19 cellular contexts compared by ENCODE assay signal in genomic region chr1:1330366-1331067, GRCh38. TPM values are rescaled to one million over a fixed set of nuclear protein-coding genes. Genes with fewer than 3 reads are reported as not detected.
DNase-seq lines count a peak whose midpoint lies in the region; ATAC-seq, FAIRE-seq and TF ChIP-seq lines count a peak whose summit lies in the region.
"Had no signal": no experiment of that assay in that cellular context is flagged by ENCODE, and none has a peak within 500 bp of the region (broad histone marks: within the 10 kb centered on the region; RNA-seq: fewer than 3 reads in every experiment).

No MANE protein-coding gene starts in this region.

- TF ChIP-seq EP300 in HepG2 (IDR thresholded peaks at IDR 0.05; ENCODE audit: low read depth in 2 of 2, low read length in 2 of 2) (no peak), HepG2 (CRISPR knock-in tag; IDR thresholded peaks at IDR 0.05; ENCODE audit: borderline replicate concordance) (no peak), SK-N-SH (IDR thresholded peaks at IDR 0.05; ENCODE audit: borderline replicate concordance in 1 of 2, low read depth in 1 of 2, low read length in 1 of 2) (no peak)

- H3K79me2 ChIP-seq in HepG2 (ENCODE audit: insufficient read depth, low read length) (peaks cover 9% of the 10 kb centered on the region), SK-N-SH (ENCODE audit: insufficient read depth) (peaks cover 14% of the 10 kb centered on the region)

- H2AFZ ChIP-seq in HepG2 (ENCODE audit: low read length) (no peak overlapping the region), SK-N-SH (ENCODE audit: low read depth) (no peak overlapping the region), mesenchymal stem cell (ENCODE audit: low read depth, low read length) (no peak overlapping the region)

- no peak overlapping the region for H2BK15ac ChIP-seq in mesenchymal stem cell (ENCODE audit: low read depth, poor library complexity, severe bottlenecking)

- peak overlapping the region; percentile 18 for H4K91ac ChIP-seq in mesenchymal stem cell (ENCODE audit: low read length)

- peak overlapping the region in 1 of 2 experiments; percentile 28 for H3K18ac ChIP-seq in mesenchymal stem cell (ENCODE audit: low read depth in 1 of 2, low read length in 2 of 2)

- H2BK12ac ChIP-seq in mesenchymal stem cell (ENCODE audit: low read length in 2 of 2): no peak overlapping the region

- no peak overlapping the region for H3K23ac ChIP-seq in mesenchymal stem cell (ENCODE audit: low read length in 2 of 2)

- H3K27ac ChIP-seq in HepG2 (ENCODE audit: extremely low read length, insufficient read depth, low read length) (no peak overlapping the region), right lobe of liver (no peak overlapping the region), SK-N-SH (ENCODE audit: low read depth in 2 of 2, low read length in 1 of 2) (no peak overlapping the region), mesenchymal stem cell (ENCODE audit: low read length, poor library complexity, severe bottlenecking) (no peak overlapping the region), dorsolateral prefrontal cortex (peak overlapping the region in 1 of 59 donors; percentile 36)
- H3K27ac ChIP-seq: heart right ventricle, KMS-11, psoas muscle had no signal

- H3K9me3 ChIP-seq in HepG2 (ENCODE audit: low read length): no peaks in the 10 kb centered on the region
- no peaks in the 10 kb centered on the region for H3K9me3 ChIP-seq in right lobe of liver
- H3K9me3 ChIP-seq in SK-N-SH: no peaks in the 10 kb centered on the region
- no peaks in the 10 kb centered on the region for H3K9me3 ChIP-seq in mesenchymal stem cell (ENCODE audit: control insufficient read depth, low read length)
- H3K9me3 ChIP-seq: heart right ventricle, psoas muscle had no signal

- no peak overlapping the region for H3K4ac ChIP-seq in mesenchymal stem cell (ENCODE audit: low read depth in 1 of 2, low read length in 2 of 2)

- WGBS in HepG2 (ENCODE audit: low lambda C conversion rate): no CpG with 5 or more reads among the region's 15 CpGs
- WGBS in right lobe of liver (ENCODE audit: insufficient coverage, low coverage, low lambda C conversion rate, missing lambda C conversion rate): 29% methylated on average over 2 of the region's 15 CpGs
- 35% methylated on average over 3 of the region's 15 CpGs for WGBS in SK-N-SH (ENCODE audit: low lambda C conversion rate)
- WGBS in mesenchymal stem cell: 87% methylated on average over 15 of the region's 15 CpGs

- no peak for DNase-seq in HepG2 (ENCODE audit: low spot score)
- no peak for DNase-seq in right lobe of liver
- DNase-seq in SK-N-SH: peak; percentile 56
- DNase-seq in mesenchymal stem cell: no peak
- no peak for DNase-seq in central memory CD4-positive, alpha-beta T cell
- DNase-seq in omental fat pad (ENCODE audit: low spot score): no peak
- DNase-seq in dorsolateral prefrontal cortex: no peak
- no peak for DNase-seq in HuH-7.5 (ENCODE audit: low spot score)
- DNase-seq: heart right ventricle; mammary epithelial cell; naive thymus-derived CD8-positive, alpha-beta T cell; NCI-H1092 treated with DMSO at 0.1 percent for 48 hours; NK-92 treated with Interleukin-12 subunit alpha and Interleukin-12 subunit beta, amount 100 ng/mL, for 24 hours; psoas muscle; RPMI8226; stimulated activated naive CD4-positive, alpha-beta T cell; trophoblast cell had no signal

- H3K4me3 ChIP-seq in HepG2 (replicated peaks in 1 of 3; ENCODE audit: insufficient read depth in 1 of 3, low read depth in 2 of 3, low read length in 3 of 3) (peak overlapping the region; percentile 13 to 58 (median 47); a peak in 4 of 6 replicates), right lobe of liver (no peak overlapping the region), SK-N-SH (ENCODE audit: low read depth in 2 of 2, low read length in 1 of 2) (no peak overlapping the region), mesenchymal stem cell (ENCODE audit: insufficient read depth in 1 of 2, low read depth in 1 of 2, low read length in 2 of 2) (no peak overlapping the region), dorsolateral prefrontal cortex (no peak overlapping the region)
- H3K4me3 ChIP-seq: heart right ventricle, psoas muscle had no signal

- BruUV-seq in HepG2 (replicated peaks; lab: Mats Ljungman, UMichigan): no TSS peak

- no peak for TF ChIP-seq RAD21 in HepG2 (CRISPR knock-in tag; IDR thresholded peaks at IDR 0.05)
- TF ChIP-seq RAD21 in SK-N-SH (IDR thresholded peaks at IDR 0.05; ENCODE audit: low read length): no peak

- TF ChIP-seq POLR2A in HepG2 (IDR thresholded peaks at IDR 0.05; ENCODE audit: insufficient read depth in 1 of 2, low read depth in 2 of 2, low read length in 2 of 2) (no peak), right lobe of liver (IDR thresholded peaks at IDR 0.05) (no peak)

- H3K36me3 ChIP-seq in HepG2 (replicated peaks in 1 of 2; ENCODE audit: control insufficient read depth in 1 of 2, insufficient read depth in 2 of 2, low read length in 2 of 2) (peaks cover 0 to 3% of the 10 kb centered on the region in 2 experiments; a peak in 1 of 5 replicates), right lobe of liver (peaks cover 0 to 17% (median 4%) of the 10 kb centered on the region in 4 donors), SK-N-SH (replicated peaks in 1 of 2; ENCODE audit: control insufficient read depth in 1 of 2, insufficient read depth in 2 of 2, low read length in 1 of 2) (peaks cover 0 to 17% of the 10 kb centered on the region in 2 experiments), mesenchymal stem cell (ENCODE audit: control insufficient read depth in 1 of 2, insufficient read depth in 2 of 2, low read depth in 1 of 2, low read length in 2 of 2) (peaks cover 12 to 84% of the 10 kb centered on the region in 2 experiments)

- H3K9me2 ChIP-seq in SK-N-SH: no peaks in the 10 kb centered on the region

- in situ Hi-C loops in HepG2 (cut with HindIII; ENCODE audit: extremely low pct_ligation_motif_present, low pct_unique_long_range_greater_than_20kb): no loop called here

- CTCF ChIA-PET in HepG2 (lab: Yijun Ruan, JAX; ENCODE audit: low intra/inter-chr PET ratio, low total read pairs): no interaction called here
- CTCF ChIA-PET in SK-N-SH (lab: Yijun Ruan, JAX): interaction anchor here (0.7 to 1.9 kb wide), 5 partner anchors 13 to 1189 kb away, joined by 3 to 7 read pairs (median 3); no protein-coding TSS in a partner anchor

- H3F3A ChIP-seq in SK-N-SH (replicated peaks; ENCODE audit: insufficient read depth): peaks cover 5% of the 10 kb centered on the region

- POLR2A ChIA-PET in HepG2 (lab: Yijun Ruan, JAX): interaction anchor here (1.1 to 1.8 kb wide), 3 partner anchors 17 to 101 kb away, joined by 3 to 6 read pairs (median 5); no protein-coding TSS in a partner anchor
- POLR2A ChIA-PET in SK-N-SH (lab: Yijun Ruan, JAX): no interaction called here

- H3K4me2 ChIP-seq in HepG2 (ENCODE audit: low read depth, low read length) (peak overlapping the region; percentile 87), SK-N-SH (no peak overlapping the region), mesenchymal stem cell (ENCODE audit: low read length, poor library complexity, severe bottlenecking) (peak overlapping the region; percentile 6)
- H3K4me2 ChIP-seq: KMS-11 had no signal

- no peak overlapping the region for H2BK120ac ChIP-seq in mesenchymal stem cell (ENCODE audit: low read depth, low read length)

- 0 out of 5 replicates have a peak, but pooled peaks cover 0 to 4% of the 10 kb centered on the region in 2 experiments for H3K27me3 ChIP-seq in HepG2 (ENCODE audit: control insufficient read depth in 1 of 2, insufficient read depth in 2 of 2, low read length in 2 of 2)
- no peaks in the 10 kb centered on the region for H3K27me3 ChIP-seq in right lobe of liver
- H3K27me3 ChIP-seq in SK-N-SH (ENCODE audit: insufficient read depth): no peaks in the 10 kb centered on the region
- no peaks in the 10 kb centered on the region for H3K27me3 ChIP-seq in mesenchymal stem cell (ENCODE audit: control insufficient read depth in 1 of 2, insufficient read depth in 1 of 2, low read length in 2 of 2)
- H3K27me3 ChIP-seq in dorsolateral prefrontal cortex: no peaks in the 10 kb centered on the region
- H3K27me3 ChIP-seq: heart right ventricle had no signal

- peaks cover 13% of the 10 kb centered on the region for H3K79me1 ChIP-seq in mesenchymal stem cell (replicated peaks; ENCODE audit: low read length, poor library complexity, severe bottlenecking)

- peak; percentile 34 for ATAC-seq in HepG2
- ATAC-seq in right lobe of liver: no peak
- ATAC-seq in omental fat pad (ENCODE audit: low FRiP score): no peak
- ATAC-seq: naive thymus-derived CD8-positive, alpha-beta T cell had no signal

- peak overlapping the region; percentile 56 for H3K9ac ChIP-seq in HepG2 (ENCODE audit: insufficient read depth, low read depth, low read length)
- H3K9ac ChIP-seq in SK-N-SH: no peak overlapping the region
- H3K9ac ChIP-seq in mesenchymal stem cell (ENCODE audit: low read length): peak overlapping the region; percentile 65
- H3K9ac ChIP-seq: KMS-11 had no signal

- intact Hi-C loops in HepG2 (cut with micrococcal nuclease; ENCODE audit: unreplicated experiment) (no loop called here), right lobe of liver (cut with DNase I) (no loop called here), dorsolateral prefrontal cortex (cut with DNase I) (no loop called here)

- H4K20me1 ChIP-seq in HepG2 (ENCODE audit: insufficient read depth, low read length) (peaks cover 7% of the 10 kb centered on the region; the same call in 1 of the 2 replicates), SK-N-SH (ENCODE audit: insufficient read depth) (no peaks in the 10 kb centered on the region)

- H3K4me1 ChIP-seq in HepG2 (ENCODE audit: insufficient read depth, low read length): peaks cover 34% of the 10 kb centered on the region
- peaks cover 0 to 14% (median 3%) of the 10 kb centered on the region in 4 donors for H3K4me1 ChIP-seq in right lobe of liver
- peaks cover 0 to 23% of the 10 kb centered on the region in 2 experiments; a peak in 1 of 4 replicates for H3K4me1 ChIP-seq in SK-N-SH (ENCODE audit: control insufficient read depth in 1 of 2, insufficient read depth in 2 of 2, low read depth in 1 of 2, low read length in 1 of 2)
- peaks cover 44% of the 10 kb centered on the region for H3K4me1 ChIP-seq in mesenchymal stem cell (ENCODE audit: control insufficient read depth, insufficient read depth, low read depth, low read length)

- no peak for TF ChIP-seq CTCF in HepG2 (CRISPR knock-in tag; IDR thresholded peaks at IDR 0.05)
- no peak for TF ChIP-seq CTCF in right lobe of liver (IDR thresholded peaks at IDR 0.05)
- TF ChIP-seq CTCF in SK-N-SH (IDR thresholded peaks at IDR 0.05): no peak
- TF ChIP-seq CTCF in omental fat pad (IDR thresholded peaks at IDR 0.05): no peak
- TF ChIP-seq CTCF in dorsolateral prefrontal cortex (IDR thresholded peaks at IDR 0.05 in 54 of 56, conservative IDR thresholded peaks at IDR 0.05 in 2 of 56; ENCODE audit: low read depth in 1 of 56, partially characterized antibody in 56 of 56): no peak

- H2AK5ac ChIP-seq in mesenchymal stem cell (ENCODE audit: low read length, severe bottlenecking): no peak overlapping the region

- H4K8ac ChIP-seq in mesenchymal stem cell (ENCODE audit: low read length): peak overlapping the region; percentile 32

- H2BK5ac ChIP-seq in mesenchymal stem cell (ENCODE audit: low read depth, low read length, poor library complexity, severe bottlenecking): no peak overlapping the region

- no peak for FAIRE-seq in HepG2 (lab: Jason Lieb, UNC)

- no peak overlapping the region for H3K14ac ChIP-seq in mesenchymal stem cell (ENCODE audit: low read length in 2 of 2)

RNA-seq across cellular contexts. Expression of gene TAS1R3, which starts 0.6 kb away (rescaled TPM):
- total RNA-seq in HepG2 (2016; rRNA removed; fragmentation: Illumina TruSeq; extraction: Trizol) (0.15 TPM in 1 of 2 replicates, not detected in the other), right lobe of liver (1 to 10 TPM in 2 of 6 experiments, under 1 TPM in 4; 0.10 to 2.7 (median 0.33) TPM), omental fat pad (under 1 TPM; 0.12 to 0.32 (median 0.16) TPM), dorsolateral prefrontal cortex (1 to 10 TPM in 6 of 120 experiments, under 1 TPM in 108, not detected in 6; 0.11 to 1.7 (median 0.38) TPM)
- not detected in 2 replicates for total RNA-seq in HepG2 (2016; cell fraction: cytosol; rRNA removed; fragmentation: Illumina TruSeq; extraction: Trizol; ENCODE audit: low read depth)
- total RNA-seq in HepG2 (2016; cell fraction: insoluble cytoplasmic fraction; rRNA removed; fragmentation: Illumina TruSeq; extraction: Trizol): 0.13 TPM in 1 of 2 replicates, not detected in the other
- total RNA-seq in HepG2 (2016; cell fraction: membrane; rRNA removed; fragmentation: Illumina TruSeq; extraction: Trizol): not detected in 2 replicates
- 0.12 and 0.25 TPM in 2 replicates for total RNA-seq in HepG2 (2016; cell fraction: nucleus; rRNA removed; fragmentation: Illumina TruSeq; extraction: Trizol)
- polyA plus RNA-seq in HepG2 (2011; rRNA removed) (0.13 and 0.20 TPM in 2 replicates), SK-N-SH (2012; rRNA removed) (0.06 and 0.08 TPM in 2 replicates)
- 0.13 and 0.21 TPM in 2 replicates for polyA plus RNA-seq in HepG2 (2011; cell fraction: cytosol; rRNA removed)
- 1.5 and 2.4 TPM in 2 replicates for polyA plus RNA-seq in HepG2 (2011; cell fraction: nucleus; rRNA removed)
- polyA plus RNA-seq in HepG2 (2012): 0.17 TPM in 2 replicates
- polyA plus RNA-seq in HepG2 (2016; cell fraction: cytosol; fragmentation: Illumina TruSeq; extraction: Trizol; ENCODE audit: low read depth): not detected in 2 replicates
- not detected in 2 replicates for polyA plus RNA-seq in HepG2 (2016; cell fraction: insoluble cytoplasmic fraction; fragmentation: Illumina TruSeq; extraction: Trizol; ENCODE audit: low read depth)
- 0.07 TPM in 1 of 2 replicates, not detected in the other for polyA plus RNA-seq in HepG2 (2016; cell fraction: membrane; fragmentation: Illumina TruSeq; extraction: Trizol; ENCODE audit: low read depth)
- 0.25 and 0.30 TPM in 2 replicates for polyA plus RNA-seq in HepG2 (2016; cell fraction: nucleus; fragmentation: Illumina TruSeq; extraction: Trizol; ENCODE audit: insufficient read depth, low read depth)
- polyA minus RNA-seq in HepG2 (2011; rRNA and poly(A)+ RNA removed; ENCODE audit: low replicate concordance): 1.2 TPM in 2 replicates
- 0.20 and 0.26 TPM in 2 replicates for polyA minus RNA-seq in HepG2 (2011; cell fraction: cytosol; rRNA and poly(A)+ RNA removed)
- 0.64 and 0.75 TPM in 2 replicates for polyA minus RNA-seq in HepG2 (2011; cell fraction: nucleus; rRNA and poly(A)+ RNA removed)
- polyA plus RNA-seq in SK-N-SH (2012; cell fraction: cytosol; rRNA removed): 0.03 TPM in 1 of 2 replicates, not detected in the other
- polyA plus RNA-seq in SK-N-SH (2012; cell fraction: nucleus; rRNA removed): 0.55 and 0.62 TPM in 2 replicates
- polyA plus RNA-seq in mesenchymal stem cell (2013, experiment 1 of 2): 0.04 TPM
- polyA plus RNA-seq in mesenchymal stem cell (2013, experiment 2 of 2): 0.04 TPM
- polyA plus RNA-seq: CD14-positive monocyte had no signal

RNA-seq across cellular contexts. Expression of gene CPTP, which starts 5.9 kb away (rescaled TPM):
- total RNA-seq in HepG2 (2016; rRNA removed; fragmentation: Illumina TruSeq; extraction: Trizol): 7.2 and 9.3 TPM in 2 replicates
- total RNA-seq in HepG2 (2016; cell fraction: cytosol; rRNA removed; fragmentation: Illumina TruSeq; extraction: Trizol; ENCODE audit: low read depth): 6.9 and 8.7 TPM in 2 replicates
- 6.2 and 9.8 TPM in 2 replicates for total RNA-seq in HepG2 (2016; cell fraction: insoluble cytoplasmic fraction; rRNA removed; fragmentation: Illumina TruSeq; extraction: Trizol)
- 15.1 and 19.3 TPM in 2 replicates for total RNA-seq in HepG2 (2016; cell fraction: membrane; rRNA removed; fragmentation: Illumina TruSeq; extraction: Trizol)
- 7.2 and 8.0 TPM in 2 replicates for total RNA-seq in HepG2 (2016; cell fraction: nucleus; rRNA removed; fragmentation: Illumina TruSeq; extraction: Trizol)
- polyA plus RNA-seq in HepG2 (2011; rRNA removed): 5.5 and 8.0 TPM in 2 replicates
- 7.7 and 13.2 TPM in 2 replicates for polyA plus RNA-seq in HepG2 (2011; cell fraction: cytosol; rRNA removed)
- 11.5 and 12.6 TPM in 2 replicates for polyA plus RNA-seq in HepG2 (2011; cell fraction: nucleus; rRNA removed)
- 7.1 and 9.6 TPM in 2 replicates for polyA plus RNA-seq in HepG2 (2012)
- 12.5 and 15.0 TPM in 2 replicates for polyA plus RNA-seq in HepG2 (2016; cell fraction: cytosol; fragmentation: Illumina TruSeq; extraction: Trizol; ENCODE audit: low read depth)
- polyA plus RNA-seq in HepG2 (2016; cell fraction: insoluble cytoplasmic fraction; fragmentation: Illumina TruSeq; extraction: Trizol; ENCODE audit: low read depth): 13.9 and 15.2 TPM in 2 replicates
- 23.5 and 26.0 TPM in 2 replicates for polyA plus RNA-seq in HepG2 (2016; cell fraction: membrane; fragmentation: Illumina TruSeq; extraction: Trizol; ENCODE audit: low read depth)
- 16.7 and 16.9 TPM in 2 replicates for polyA plus RNA-seq in HepG2 (2016; cell fraction: nucleus; fragmentation: Illumina TruSeq; extraction: Trizol; ENCODE audit: insufficient read depth, low read depth)
- 9.3 and 18.2 TPM in 2 replicates for polyA minus RNA-seq in HepG2 (2011; rRNA and poly(A)+ RNA removed; ENCODE audit: low replicate concordance)
- polyA minus RNA-seq in HepG2 (2011; cell fraction: cytosol; rRNA and poly(A)+ RNA removed): 13.4 and 15.4 TPM in 2 replicates
- polyA minus RNA-seq in HepG2 (2011; cell fraction: nucleus; rRNA and poly(A)+ RNA removed): 9.8 and 11.6 TPM in 2 replicates
- total RNA-seq in right lobe of liver: 10 to 100 TPM; 26.9 to 57.7 (median 33.1) TPM
- polyA plus RNA-seq in SK-N-SH (2012; rRNA removed): 12.3 and 13.4 TPM in 2 replicates
- 5.8 and 11.0 TPM in 2 replicates for polyA plus RNA-seq in SK-N-SH (2012; cell fraction: cytosol; rRNA removed)
- 9.9 and 14.4 TPM in 2 replicates for polyA plus RNA-seq in SK-N-SH (2012; cell fraction: nucleus; rRNA removed)
- polyA plus RNA-seq in mesenchymal stem cell (2013, experiment 1 of 2): 17.8 TPM
- polyA plus RNA-seq in mesenchymal stem cell (2013, experiment 2 of 2): 17.7 TPM
- 10 to 100 TPM in 2 of 4 donors, 1 to 10 TPM in 2; 8.5 to 18.6 (median 11.5) TPM for total RNA-seq in omental fat pad
- total RNA-seq in dorsolateral prefrontal cortex: 10 to 100 TPM; 16.2 to 34.2 (median 22.5) TPM

RNA-seq across cellular contexts. Expression of gene INTS11, which starts 6.1 kb away (rescaled TPM):
- total RNA-seq in HepG2 (2016; rRNA removed; fragmentation: Illumina TruSeq; extraction: Trizol): 46.4 and 52.8 TPM in 2 replicates
- total RNA-seq in HepG2 (2016; cell fraction: cytosol; rRNA removed; fragmentation: Illumina TruSeq; extraction: Trizol; ENCODE audit: low read depth): 23.1 and 23.4 TPM in 2 replicates
- 37.6 and 53.6 TPM in 2 replicates for total RNA-seq in HepG2 (2016; cell fraction: insoluble cytoplasmic fraction; rRNA removed; fragmentation: Illumina TruSeq; extraction: Trizol)
- 22.1 and 22.9 TPM in 2 replicates for total RNA-seq in HepG2 (2016; cell fraction: membrane; rRNA removed; fragmentation: Illumina TruSeq; extraction: Trizol)
- 43.7 and 54.4 TPM in 2 replicates for total RNA-seq in HepG2 (2016; cell fraction: nucleus; rRNA removed; fragmentation: Illumina TruSeq; extraction: Trizol)
- 94.8 and 104 TPM in 2 replicates for polyA plus RNA-seq in HepG2 (2011; rRNA removed)
- 80.0 and 107 TPM in 2 replicates for polyA plus RNA-seq in HepG2 (2011; cell fraction: cytosol; rRNA removed)
- polyA plus RNA-seq in HepG2 (2011; cell fraction: nucleus; rRNA removed): 412 and 553 TPM in 2 replicates
- polyA plus RNA-seq in HepG2 (2012): 69.0 and 86.1 TPM in 2 replicates
- 11.0 and 11.1 TPM in 2 replicates for polyA plus RNA-seq in HepG2 (2016; cell fraction: cytosol; fragmentation: Illumina TruSeq; extraction: Trizol; ENCODE audit: low read depth)
- 38.3 and 53.4 TPM in 2 replicates for polyA plus RNA-seq in HepG2 (2016; cell fraction: insoluble cytoplasmic fraction; fragmentation: Illumina TruSeq; extraction: Trizol; ENCODE audit: low read depth)
- polyA plus RNA-seq in HepG2 (2016; cell fraction: membrane; fragmentation: Illumina TruSeq; extraction: Trizol; ENCODE audit: low read depth): 14.8 and 15.0 TPM in 2 replicates
- polyA plus RNA-seq in HepG2 (2016; cell fraction: nucleus; fragmentation: Illumina TruSeq; extraction: Trizol; ENCODE audit: insufficient read depth, low read depth): 173 and 181 TPM in 2 replicates
- 120 and 176 TPM in 2 replicates for polyA minus RNA-seq in HepG2 (2011; rRNA and poly(A)+ RNA removed; ENCODE audit: low replicate concordance)
- 37.5 and 38.1 TPM in 2 replicates for polyA minus RNA-seq in HepG2 (2011; cell fraction: cytosol; rRNA and poly(A)+ RNA removed)
- polyA minus RNA-seq in HepG2 (2011; cell fraction: nucleus; rRNA and poly(A)+ RNA removed): 64.4 and 69.0 TPM in 2 replicates
- total RNA-seq in right lobe of liver: 10 to 100 TPM; 35.1 to 52.4 (median 43.5) TPM
- polyA plus RNA-seq in SK-N-SH (2012; rRNA removed): 137 and 141 TPM in 2 replicates
- 42.5 and 60.8 TPM in 2 replicates for polyA plus RNA-seq in SK-N-SH (2012; cell fraction: cytosol; rRNA removed)
- 483 and 499 TPM in 2 replicates for polyA plus RNA-seq in SK-N-SH (2012; cell fraction: nucleus; rRNA removed)
- 57.1 TPM for polyA plus RNA-seq in mesenchymal stem cell (2013, experiment 1 of 2)
- polyA plus RNA-seq in mesenchymal stem cell (2013, experiment 2 of 2): 55.5 TPM
- total RNA-seq in omental fat pad: 100 to 1,000 TPM in 1 of 4 donors, 10 to 100 TPM in 3; 71.9 to 103 (median 86.2) TPM
- total RNA-seq in dorsolateral prefrontal cortex: 100 to 1,000 TPM in 109 of 120 experiments, 10 to 100 TPM in 11; 87.2 to 200 (median 130) TPM

RNA-seq across cellular contexts. Expression of gene DVL1, which starts 18.7 kb away (rescaled TPM):
- 42.8 and 60.4 TPM in 2 replicates for total RNA-seq in HepG2 (2016; rRNA removed; fragmentation: Illumina TruSeq; extraction: Trizol)
- total RNA-seq in HepG2 (2016; cell fraction: cytosol; rRNA removed; fragmentation: Illumina TruSeq; extraction: Trizol; ENCODE audit: low read depth): 36.3 and 41.3 TPM in 2 replicates
- total RNA-seq in HepG2 (2016; cell fraction: insoluble cytoplasmic fraction; rRNA removed; fragmentation: Illumina TruSeq; extraction: Trizol): 36.7 and 61.0 TPM in 2 replicates
- 84.2 and 90.2 TPM in 2 replicates for total RNA-seq in HepG2 (2016; cell fraction: membrane; rRNA removed; fragmentation: Illumina TruSeq; extraction: Trizol)
- 38.1 and 46.4 TPM in 2 replicates for total RNA-seq in HepG2 (2016; cell fraction: nucleus; rRNA removed; fragmentation: Illumina TruSeq; extraction: Trizol)
- 30.8 and 49.5 TPM in 2 replicates for polyA plus RNA-seq in HepG2 (2011; rRNA removed)
- 25.9 and 50.1 TPM in 2 replicates for polyA plus RNA-seq in HepG2 (2011; cell fraction: cytosol; rRNA removed)
- 153 and 204 TPM in 2 replicates for polyA plus RNA-seq in HepG2 (2011; cell fraction: nucleus; rRNA removed)
- 29.7 and 38.8 TPM in 2 replicates for polyA plus RNA-seq in HepG2 (2012)
- polyA plus RNA-seq in HepG2 (2016; cell fraction: cytosol; fragmentation: Illumina TruSeq; extraction: Trizol; ENCODE audit: low read depth): 26.3 and 31.1 TPM in 2 replicates
- polyA plus RNA-seq in HepG2 (2016; cell fraction: insoluble cytoplasmic fraction; fragmentation: Illumina TruSeq; extraction: Trizol; ENCODE audit: low read depth): 34.3 and 36.1 TPM in 2 replicates
- polyA plus RNA-seq in HepG2 (2016; cell fraction: membrane; fragmentation: Illumina TruSeq; extraction: Trizol; ENCODE audit: low read depth): 54.8 and 63.5 TPM in 2 replicates
- 84.5 and 84.8 TPM in 2 replicates for polyA plus RNA-seq in HepG2 (2016; cell fraction: nucleus; fragmentation: Illumina TruSeq; extraction: Trizol; ENCODE audit: insufficient read depth, low read depth)
- polyA minus RNA-seq in HepG2 (2011; rRNA and poly(A)+ RNA removed; ENCODE audit: low replicate concordance): 41.6 and 83.7 TPM in 2 replicates
- polyA minus RNA-seq in HepG2 (2011; cell fraction: cytosol; rRNA and poly(A)+ RNA removed): 26.2 and 33.4 TPM in 2 replicates
- 27.6 and 29.8 TPM in 2 replicates for polyA minus RNA-seq in HepG2 (2011; cell fraction: nucleus; rRNA and poly(A)+ RNA removed)
- 10 to 100 TPM; 32.7 to 54.6 (median 41.2) TPM for total RNA-seq in right lobe of liver
- 31.3 and 32.0 TPM in 2 replicates for polyA plus RNA-seq in SK-N-SH (2012; rRNA removed)
- 7.9 and 13.4 TPM in 2 replicates for polyA plus RNA-seq in SK-N-SH (2012; cell fraction: cytosol; rRNA removed)
- polyA plus RNA-seq in SK-N-SH (2012; cell fraction: nucleus; rRNA removed): 145 and 194 TPM in 2 replicates
- polyA plus RNA-seq in mesenchymal stem cell (2013, experiment 1 of 2): 26.3 TPM
- 26.6 TPM for polyA plus RNA-seq in mesenchymal stem cell (2013, experiment 2 of 2)
- total RNA-seq in omental fat pad: 10 to 100 TPM; 56.6 to 65.0 (median 61.8) TPM
- 100 to 1,000 TPM in 103 of 120 experiments, 10 to 100 TPM in 17; 86.3 to 201 (median 114) TPM for total RNA-seq in dorsolateral prefrontal cortex

RNA-seq across cellular contexts. Expression of gene PUSL1, which starts 22.1 kb away (rescaled TPM):
- 21.7 and 22.2 TPM in 2 replicates for total RNA-seq in HepG2 (2016; rRNA removed; fragmentation: Illumina TruSeq; extraction: Trizol)
- total RNA-seq in HepG2 (2016; cell fraction: cytosol; rRNA removed; fragmentation: Illumina TruSeq; extraction: Trizol; ENCODE audit: low read depth): 24.8 and 28.1 TPM in 2 replicates
- 20.1 and 22.6 TPM in 2 replicates for total RNA-seq in HepG2 (2016; cell fraction: insoluble cytoplasmic fraction; rRNA removed; fragmentation: Illumina TruSeq; extraction: Trizol)
- total RNA-seq in HepG2 (2016; cell fraction: membrane; rRNA removed; fragmentation: Illumina TruSeq; extraction: Trizol): 31.7 and 36.4 TPM in 2 replicates
- 11.4 and 12.3 TPM in 2 replicates for total RNA-seq in HepG2 (2016; cell fraction: nucleus; rRNA removed; fragmentation: Illumina TruSeq; extraction: Trizol)
- 8.3 and 9.8 TPM in 2 replicates for polyA plus RNA-seq in HepG2 (2011; rRNA removed)
- 7.8 and 16.6 TPM in 2 replicates for polyA plus RNA-seq in HepG2 (2011; cell fraction: cytosol; rRNA removed)
- 25.8 and 26.1 TPM in 2 replicates for polyA plus RNA-seq in HepG2 (2011; cell fraction: nucleus; rRNA removed)
- polyA plus RNA-seq in HepG2 (2012): 3.8 and 6.3 TPM in 2 replicates
- polyA plus RNA-seq in HepG2 (2016; cell fraction: cytosol; fragmentation: Illumina TruSeq; extraction: Trizol; ENCODE audit: low read depth): 31.1 and 33.4 TPM in 2 replicates
- polyA plus RNA-seq in HepG2 (2016; cell fraction: insoluble cytoplasmic fraction; fragmentation: Illumina TruSeq; extraction: Trizol; ENCODE audit: low read depth): 23.1 and 24.5 TPM in 2 replicates
- polyA plus RNA-seq in HepG2 (2016; cell fraction: membrane; fragmentation: Illumina TruSeq; extraction: Trizol; ENCODE audit: low read depth): 29.1 and 32.2 TPM in 2 replicates
- 20.2 and 22.1 TPM in 2 replicates for polyA plus RNA-seq in HepG2 (2016; cell fraction: nucleus; fragmentation: Illumina TruSeq; extraction: Trizol; ENCODE audit: insufficient read depth, low read depth)
- 13.5 and 21.4 TPM in 2 replicates for polyA minus RNA-seq in HepG2 (2011; rRNA and poly(A)+ RNA removed; ENCODE audit: low replicate concordance)
- polyA minus RNA-seq in HepG2 (2011; cell fraction: cytosol; rRNA and poly(A)+ RNA removed): 5.6 and 5.9 TPM in 2 replicates
- 6.5 and 9.0 TPM in 2 replicates for polyA minus RNA-seq in HepG2 (2011; cell fraction: nucleus; rRNA and poly(A)+ RNA removed)
- total RNA-seq in right lobe of liver: 10 to 100 TPM in 2 of 6 experiments, 1 to 10 TPM in 4; 5.6 to 21.6 (median 8.4) TPM
- 13.9 and 19.0 TPM in 2 replicates for polyA plus RNA-seq in SK-N-SH (2012; rRNA removed)
- polyA plus RNA-seq in SK-N-SH (2012; cell fraction: cytosol; rRNA removed): 7.1 and 11.8 TPM in 2 replicates
- 24.9 and 36.1 TPM in 2 replicates for polyA plus RNA-seq in SK-N-SH (2012; cell fraction: nucleus; rRNA removed)
- polyA plus RNA-seq in mesenchymal stem cell (2013, experiment 1 of 2): 17.7 TPM
- polyA plus RNA-seq in mesenchymal stem cell (2013, experiment 2 of 2): 18.3 TPM
- 10 to 100 TPM; 15.7 to 26.0 (median 17.5) TPM for total RNA-seq in omental fat pad
- 10 to 100 TPM in 118 of 120 experiments, 1 to 10 TPM in 2; 9.1 to 22.8 (median 14.0) TPM for total RNA-seq in dorsolateral prefrontal cortex

Comparison
In these comparisons a context has a peak if more than half of its experiments do, and no peak if none do; other contexts are left out.
1. H3K4me3 ChIP-seq: peak in HepG2 (3 of 3); none in right lobe of liver (0 of 3), SK-N-SH (0 of 2), mesenchymal stem cell (0 of 2) and dorsolateral prefrontal cortex (0 of 59).